Comparison of ENCODE assay signal across 1 cellular context in genomic region chr2:11750422-11750821, GRCh38.
A peak's percentile ranks its signal among the peaks of the same experiment; 100 is the strongest.
TF ChIP-seq lines count a peak whose summit lies in the region.

No MANE protein-coding gene starts in this region.

TF ChIP-seq in GM12878, 131 proteins besides CTCF, POLR2A, EP300 and RAD21 (continued from another document):
- TF ChIP-seq CBFB (IDR thresholded peaks at IDR 0.05; ENCODE audit: low read depth) (peak; percentile 75; the same call in 1 of the 2 replicates), MYB (IDR thresholded peaks at IDR 0.05; ENCODE audit: borderline replicate concordance, low read depth, low read length) (no peak), RAD51 (IDR thresholded peaks at IDR 0.05) (peak; percentile 92), NFIC (IDR thresholded peaks at IDR 0.05; ENCODE audit: low read depth, low read length) (peak; percentile 61), TBL1XR1 (IDR thresholded peaks at IDR 0.05; ENCODE audit: low read depth, low read length) (peak; percentile 81), TCF7 (IDR thresholded peaks at IDR 0.05; ENCODE audit: borderline replicate concordance) (peak; percentile 34; the same call in 1 of the 2 replicates), MEF2A (IDR thresholded peaks at IDR 0.05; ENCODE audit: insufficient read depth, low read depth, low read length) (peak; percentile 82), GATAD2B (conservative IDR thresholded peaks at IDR 0.05; ENCODE audit: low read depth) (no peak), ZNF217 (IDR thresholded peaks at IDR 0.05) (peak; percentile 14; the same call in 1 of the 2 replicates), MXI1 (IDR thresholded peaks at IDR 0.05; ENCODE audit: low read depth, low read length) (peak; percentile 86; the same call in 1 of the 2 replicates), ETV6 (conservative IDR thresholded peaks at IDR 0.05 in 1 of 2, IDR thresholded peaks at IDR 0.05 in 1 of 2; ENCODE audit: borderline replicate concordance in 1 of 2, low read depth in 1 of 2) (peak in 1 of 2 experiments; percentile 25; a peak in 1 of 4 replicates), RFX5 (IDR thresholded peaks at IDR 0.05; ENCODE audit: low read depth, low read length) (peak; percentile 86), JUND (IDR thresholded peaks at IDR 0.05; ENCODE audit: low read depth, low read length) (peak; percentile 74; the same call in 1 of the 2 replicates), NR2C1 (IDR thresholded peaks at IDR 0.05) (no peak), CHD2 (IDR thresholded peaks at IDR 0.05; ENCODE audit: borderline replicate concordance, low read depth, low read length) (peak; percentile 81; the same call in 1 of the 2 replicates), RCOR1 (conservative IDR thresholded peaks at IDR 0.05; ENCODE audit: low read depth, low read length) (peak; percentile 13; the same call in 1 of the 2 replicates), HDAC6 (IDR thresholded peaks at IDR 0.05; ENCODE audit: unreplicated experiment) (no peak), JUNB (IDR thresholded peaks at IDR 0.05) (peak; percentile 62), SIN3A (IDR thresholded peaks at IDR 0.05; ENCODE audit: low read depth, low read length) (peak; percentile 70; the same call in 1 of the 2 replicates), ZNF622 (IDR thresholded peaks at IDR 0.05) (no peak), ZSCAN29 (IDR thresholded peaks at IDR 0.05) (no peak), ATF7 (IDR thresholded peaks at IDR 0.05; ENCODE audit: low read depth) (peak; percentile 95), MAX (IDR thresholded peaks at IDR 0.05; ENCODE audit: low read depth, low read length) (peak; percentile 36; the same call in 1 of the 2 replicates), CREM (IDR thresholded peaks at IDR 0.05; ENCODE audit: low read depth) (peak; percentile 88), BHLHE40 (IDR thresholded peaks at IDR 0.05; ENCODE audit: borderline replicate concordance in 1 of 2, low read depth in 2 of 2, low read length in 1 of 2) (peak; percentile 95 to 96), MEF2B (IDR thresholded peaks at IDR 0.05; ENCODE audit: partially characterized antibody, poor library complexity, severe bottlenecking) (peak; percentile 62), GABPA (IDR thresholded peaks at IDR 0.05; ENCODE audit: low read depth) (0 out of 2 replicates have a peak, but pooled peaks have one; percentile 10), CBX5 (IDR thresholded peaks at IDR 0.05; ENCODE audit: low read depth) (0 out of 2 replicates have a peak, but pooled peaks have one; percentile 9), FOXM1 (IDR thresholded peaks at IDR 0.05; ENCODE audit: low read depth, low read length) (peak; percentile 12; the same call in 1 of the 2 replicates), SKIL (IDR thresholded peaks at IDR 0.05; ENCODE audit: low read depth, poor library complexity, severe bottlenecking) (peak; percentile 81), RUNX3 (IDR thresholded peaks at IDR 0.05; ENCODE audit: low read length) (peak; percentile 91), SMAD5 (IDR thresholded peaks at IDR 0.05; ENCODE audit: low read depth) (0 out of 2 replicates have a peak, but pooled peaks have one; percentile 17), STAT1 (conservative IDR thresholded peaks at IDR 0.05) (no peak), CREB1 (IDR thresholded peaks at IDR 0.05; ENCODE audit: low read depth) (peak; percentile 94), MLLT1 (IDR thresholded peaks at IDR 0.05) (0 out of 2 replicates have a peak, but pooled peaks have one; percentile 23), ZNF592 (IDR thresholded peaks at IDR 0.05) (0 out of 2 replicates have a peak, but pooled peaks have one; percentile 44), POLR2AphosphoS2 (IDR thresholded peaks at IDR 0.05; ENCODE audit: low read depth, low read length) (peak; percentile 39; the same call in 1 of the 2 replicates), POLR2AphosphoS5 (IDR thresholded peaks at IDR 0.05; ENCODE audit: low read length) (0 out of 2 replicates have a peak, but pooled peaks have one; percentile 38)
- TF ChIP-seq, protein P1, sequence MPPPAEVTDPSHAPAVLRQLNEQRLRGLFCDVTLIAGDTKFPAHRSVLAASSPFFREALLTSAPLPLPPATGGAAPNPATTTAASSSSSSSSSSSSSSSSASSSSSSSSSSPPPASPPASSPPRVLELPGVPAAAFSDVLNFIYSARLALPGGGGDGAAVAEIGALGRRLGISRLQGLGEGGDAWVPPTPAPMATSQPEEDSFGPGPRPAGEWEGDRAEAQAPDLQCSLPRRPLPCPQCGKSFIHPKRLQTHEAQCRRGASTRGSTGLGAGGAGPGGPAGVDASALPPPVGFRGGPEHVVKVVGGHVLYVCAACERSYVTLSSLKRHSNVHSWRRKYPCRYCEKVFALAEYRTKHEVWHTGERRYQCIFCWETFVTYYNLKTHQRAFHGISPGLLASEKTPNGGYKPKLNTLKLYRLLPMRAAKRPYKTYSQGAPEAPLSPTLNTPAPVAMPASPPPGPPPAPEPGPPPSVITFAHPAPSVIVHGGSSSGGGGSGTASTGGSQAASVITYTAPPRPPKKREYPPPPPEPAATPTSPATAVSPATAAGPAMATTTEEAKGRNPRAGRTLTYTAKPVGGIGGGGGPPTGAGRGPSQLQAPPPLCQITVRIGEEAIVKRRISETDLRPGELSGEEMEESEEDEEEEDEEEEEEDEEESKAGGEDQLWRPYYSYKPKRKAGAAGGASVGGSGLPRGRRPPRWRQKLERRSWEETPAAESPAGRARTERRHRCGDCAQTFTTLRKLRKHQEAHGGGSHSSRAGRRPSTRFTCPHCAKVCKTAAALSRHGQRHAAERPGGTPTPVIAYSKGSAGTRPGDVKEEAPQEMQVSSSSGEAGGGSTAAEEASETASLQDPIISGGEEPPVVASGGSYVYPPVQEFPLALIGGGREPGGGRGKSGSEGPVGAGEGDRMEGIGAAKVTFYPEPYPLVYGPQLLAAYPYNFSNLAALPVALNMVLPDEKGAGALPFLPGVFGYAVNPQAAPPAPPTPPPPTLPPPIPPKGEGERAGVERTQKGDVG (CRISPR knock-in tag; IDR thresholded peaks at IDR 0.05) = no peak
- TF ChIP-seq, protein P2, sequence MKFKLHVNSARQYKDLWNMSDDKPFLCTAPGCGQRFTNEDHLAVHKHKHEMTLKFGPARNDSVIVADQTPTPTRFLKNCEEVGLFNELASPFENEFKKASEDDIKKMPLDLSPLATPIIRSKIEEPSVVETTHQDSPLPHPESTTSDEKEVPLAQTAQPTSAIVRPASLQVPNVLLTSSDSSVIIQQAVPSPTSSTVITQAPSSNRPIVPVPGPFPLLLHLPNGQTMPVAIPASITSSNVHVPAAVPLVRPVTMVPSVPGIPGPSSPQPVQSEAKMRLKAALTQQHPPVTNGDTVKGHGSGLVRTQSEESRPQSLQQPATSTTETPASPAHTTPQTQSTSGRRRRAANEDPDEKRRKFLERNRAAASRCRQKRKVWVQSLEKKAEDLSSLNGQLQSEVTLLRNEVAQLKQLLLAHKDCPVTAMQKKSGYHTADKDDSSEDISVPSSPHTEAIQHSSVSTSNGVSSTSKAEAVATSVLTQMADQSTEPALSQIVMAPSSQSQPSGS (IDR thresholded peaks at IDR 0.05; ENCODE audit: low read length) = peak; percentile 92
